ENCODE assay signal across 8 cellular contexts in genomic region chr19:38649305-38650179, GRCh38. TPM values are rescaled to one million over a fixed set of nuclear protein-coding genes. Genes with fewer than 3 reads are reported as not detected.
DNase-seq lines count a peak whose midpoint lies in the region; ATAC-seq and TF ChIP-seq lines count a peak whose summit lies in the region.

No MANE protein-coding gene starts in this region.

- no peaks in the 10 kb centered on the region for H3K9me2 ChIP-seq in Loucy (replicated peaks; ENCODE audit: low read depth, low read length)

- ATAC-seq in left lung (peak; percentile 12), GM21360 (IDR thresholded peaks at IDR 0.05; ENCODE audit: unreplicated experiment) (no peak)

- no peaks in the 10 kb centered on the region for H3F3A ChIP-seq in Loucy (ENCODE audit: low read depth)

- peak overlapping the region; percentile 73 for H3K27ac ChIP-seq in brain microvascular endothelial cell
- H3K27ac ChIP-seq in left lung, result peak overlapping the region; percentile 86 to 87
- H3K27ac ChIP-seq in tibial artery, result peak overlapping the region; percentile 94 to 97

- DNase-seq in Caki2 (ENCODE audit: low read depth), result peak; percentile 91
- DNase-seq in brain microvascular endothelial cell, result no peak
- DNase-seq in left lung, result peak in 1 of 2 donors; percentile 48
- no peak for DNase-seq in tibial artery
- no peak for DNase-seq in D341Med (ENCODE audit: low spot score)
- no peak for DNase-seq in COR-L47 (lab: John Stamatoyannopoulos, UW)

- intact Hi-C loops in left lung (cut with DNase I) (loop anchor here (10.0 kb wide), 3 partner anchors 55 to 75 kb away; no protein-coding TSS in a partner anchor), tibial artery (cut with DNase I; ENCODE audit: low total_unique reads) (loop anchor here (2.0 to 5.0 kb wide), 3 partner anchors 68 to 201 kb away; no protein-coding TSS in a partner anchor)

- H3K4me1 ChIP-seq in Loucy (ENCODE audit: insufficient read depth, low read length, poor library complexity, severe bottlenecking) (peaks cover 53% of the 10 kb centered on the region), left lung (peaks cover 51 to 61% of the 10 kb centered on the region in 2 donors), tibial artery (peaks cover 0 to 48% (median 43%) of the 10 kb centered on the region in 4 donors)

- peaks cover 7% of the 10 kb centered on the region for H3K27me3 ChIP-seq in Loucy (ENCODE audit: insufficient read depth, low read length, poor library complexity, severe bottlenecking)
- no peaks in the 10 kb centered on the region for H3K27me3 ChIP-seq in brain microvascular endothelial cell (replicated peaks)
- no peaks in the 10 kb centered on the region for H3K27me3 ChIP-seq in left lung
- H3K27me3 ChIP-seq in tibial artery, result no peaks in the 10 kb centered on the region

- peak overlapping the region; percentile 93 for H3K9ac ChIP-seq in Loucy (ENCODE audit: low read depth, low read length, poor library complexity, severe bottlenecking)

- H3K9me3 ChIP-seq in Loucy (ENCODE audit: insufficient read depth, low read depth, low read length), result no peaks in the 10 kb centered on the region
- H3K9me3 ChIP-seq in left lung, result no peaks in the 10 kb centered on the region
- no peaks in the 10 kb centered on the region for H3K9me3 ChIP-seq in tibial artery

- peaks cover 71% of the 10 kb centered on the region for H3K79me2 ChIP-seq in Loucy (ENCODE audit: insufficient read depth, low read length)

- H2AFZ ChIP-seq in Loucy (ENCODE audit: low read length), result no peak overlapping the region

- no peak for TF ChIP-seq CTCF in Loucy (conservative IDR thresholded peaks at IDR 0.05; ENCODE audit: low read length)
- no peak for TF ChIP-seq CTCF in brain microvascular endothelial cell (IDR thresholded peaks at IDR 0.05; ENCODE audit: low read depth, low read length, missing control alignments)
- TF ChIP-seq CTCF in left lung (IDR thresholded peaks at IDR 0.05), result no peak
- no peak for TF ChIP-seq CTCF in tibial artery (IDR thresholded peaks at IDR 0.05)

- H4K20me1 ChIP-seq in Loucy (ENCODE audit: insufficient read depth, low read length, poor library complexity, severe bottlenecking), result peaks cover 61% of the 10 kb centered on the region

- H3K36me3 ChIP-seq in Loucy (ENCODE audit: insufficient read depth, low read length) (no peaks in the 10 kb centered on the region), brain microvascular endothelial cell (replicated peaks) (no peaks in the 10 kb centered on the region), left lung (no peaks in the 10 kb centered on the region), tibial artery (no peaks in the 10 kb centered on the region)

- in situ Hi-C loops in Caki2 (cut with HindIII; ENCODE audit: low pct_unique_long_range_greater_than_20kb, low sequenced_read_pairs) (no loop called here), brain microvascular endothelial cell (cut with HindIII; ENCODE audit: low pct_ligation_motif_present, low sequenced_read_pairs) (no loop called here)

- peak overlapping the region; percentile 90 for H3K4me3 ChIP-seq in Loucy (ENCODE audit: low read length, poor library complexity, severe bottlenecking)
- peak overlapping the region; percentile 94 for H3K4me3 ChIP-seq in brain microvascular endothelial cell (ENCODE audit: low read depth, low read length)
- H3K4me3 ChIP-seq in left lung, result peak overlapping the region; percentile 57 to 88
- peak overlapping the region; percentile 83 to 97 for H3K4me3 ChIP-seq in tibial artery

- peak overlapping the region; percentile 98 for H3K4me2 ChIP-seq in Loucy (ENCODE audit: low read depth, low read length, poor library complexity, severe bottlenecking)

RNA-seq across cellular contexts. Expression of gene ACTN4, which starts 2.1 kb away (rescaled TPM):
- 872 and 922 TPM in 2 replicates for total RNA-seq in Caki2 (2014; rRNA removed; shearing (Covaris generic); ENCODE audit: low replicate concordance)
- 100 to 1,000 TPM; 576 to 647 TPM for total RNA-seq in left lung

RNA-seq across cellular contexts. Expression of gene EIF3K, which starts 30.6 kb away (rescaled TPM):
- total RNA-seq in Caki2 (2014; rRNA removed; shearing (Covaris generic); ENCODE audit: low replicate concordance), result 642 and 878 TPM in 2 replicates
- total RNA-seq in left lung, result 100 to 1,000 TPM; 184 to 224 TPM

RNA-seq across cellular contexts. Expression of gene MAP4K1, which starts 31.8 kb away (rescaled TPM):
- 1.3 and 1.6 TPM in 2 replicates for total RNA-seq in Caki2 (2014; rRNA removed; shearing (Covaris generic); ENCODE audit: low replicate concordance)
- 10 to 100 TPM in 1 of 2 donors, 1 to 10 TPM in 1; 6.1 to 10.7 TPM for total RNA-seq in left lung
